Comparison of ENCODE assay signal across 1 cellular context in the genomic region with DNA sequence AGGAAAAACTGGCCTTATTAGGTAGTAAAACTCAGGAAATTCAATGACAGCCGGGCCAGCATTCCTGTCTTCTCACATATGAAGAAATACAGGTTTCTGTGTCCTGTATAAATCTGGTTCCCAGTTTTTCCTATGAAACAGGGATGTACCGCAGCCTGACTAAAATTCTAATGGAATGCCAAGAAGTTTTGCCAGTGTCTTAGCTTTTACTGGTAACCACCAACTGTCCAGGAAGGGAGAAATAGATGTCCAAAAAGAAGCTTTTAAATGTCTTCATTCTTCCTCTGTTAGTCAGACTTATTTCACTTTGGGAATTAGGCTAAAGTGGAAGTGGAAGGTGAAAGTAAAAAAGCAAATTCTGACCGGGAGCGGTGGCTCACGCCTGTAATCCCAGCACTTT.
TF ChIP-seq lines count a peak whose summit lies in the region.

No MANE protein-coding gene starts in this region.

TF ChIP-seq in SK-N-SH, 30 proteins besides CTCF, POLR2A, EP300 and RAD21 (continued from another document):
- TF ChIP-seq, protein P1, sequence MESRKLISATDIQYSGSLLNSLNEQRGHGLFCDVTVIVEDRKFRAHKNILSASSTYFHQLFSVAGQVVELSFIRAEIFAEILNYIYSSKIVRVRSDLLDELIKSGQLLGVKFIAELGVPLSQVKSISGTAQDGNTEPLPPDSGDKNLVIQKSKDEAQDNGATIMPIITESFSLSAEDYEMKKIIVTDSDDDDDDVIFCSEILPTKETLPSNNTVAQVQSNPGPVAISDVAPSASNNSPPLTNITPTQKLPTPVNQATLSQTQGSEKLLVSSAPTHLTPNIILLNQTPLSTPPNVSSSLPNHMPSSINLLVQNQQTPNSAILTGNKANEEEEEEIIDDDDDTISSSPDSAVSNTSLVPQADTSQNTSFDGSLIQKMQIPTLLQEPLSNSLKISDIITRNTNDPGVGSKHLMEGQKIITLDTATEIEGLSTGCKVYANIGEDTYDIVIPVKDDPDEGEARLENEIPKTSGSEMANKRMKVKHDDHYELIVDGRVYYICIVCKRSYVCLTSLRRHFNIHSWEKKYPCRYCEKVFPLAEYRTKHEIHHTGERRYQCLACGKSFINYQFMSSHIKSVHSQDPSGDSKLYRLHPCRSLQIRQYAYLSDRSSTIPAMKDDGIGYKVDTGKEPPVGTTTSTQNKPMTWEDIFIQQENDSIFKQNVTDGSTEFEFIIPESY (IDR thresholded peaks at IDR 0.05; ENCODE audit: borderline replicate concordance, low read depth) = no peak
- no peak for TF ChIP-seq JUND (IDR thresholded peaks at IDR 0.05)
- TF ChIP-seq SMC3 (IDR thresholded peaks at IDR 0.05; ENCODE audit: low read depth, low read length) = no peak
- TF ChIP-seq CHD2 (IDR thresholded peaks at IDR 0.05; ENCODE audit: low read length, partially characterized antibody) = no peak
- TF ChIP-seq, protein P2, sequence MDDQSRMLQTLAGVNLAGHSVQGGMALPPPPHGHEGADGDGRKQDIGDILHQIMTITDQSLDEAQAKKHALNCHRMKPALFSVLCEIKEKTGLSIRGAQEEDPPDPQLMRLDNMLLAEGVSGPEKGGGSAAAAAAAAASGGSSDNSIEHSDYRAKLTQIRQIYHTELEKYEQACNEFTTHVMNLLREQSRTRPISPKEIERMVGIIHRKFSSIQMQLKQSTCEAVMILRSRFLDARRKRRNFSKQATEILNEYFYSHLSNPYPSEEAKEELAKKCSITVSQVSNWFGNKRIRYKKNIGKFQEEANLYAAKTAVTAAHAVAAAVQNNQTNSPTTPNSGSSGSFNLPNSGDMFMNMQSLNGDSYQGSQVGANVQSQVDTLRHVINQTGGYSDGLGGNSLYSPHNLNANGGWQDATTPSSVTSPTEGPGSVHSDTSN (IDR thresholded peaks at IDR 0.05) = no peak
- no peak for TF ChIP-seq POLR2AphosphoS5 (IDR thresholded peaks at IDR 0.05; ENCODE audit: low read depth, low read length)
- no peak for TF ChIP-seq RXRA (IDR thresholded peaks at IDR 0.05; ENCODE audit: borderline replicate concordance, low read depth)
- no peak for TF ChIP-seq RCOR1 (IDR thresholded peaks at IDR 0.05; ENCODE audit: low read length)
- TF ChIP-seq NRF1 (IDR thresholded peaks at IDR 0.05; ENCODE audit: low read depth, low read length) = no peak
TF ChIP-seq in SK-N-SH: peak in this region for 0.
